In genomic region chr1:60281360-60281932, GRCh38 we compare ENCODE assay signal across 8 cellular contexts.
A peak's percentile ranks its signal among the peaks of the same experiment; 100 is the strongest.
DNase-seq lines count a peak whose midpoint lies in the region; ATAC-seq and TF ChIP-seq lines count a peak whose summit lies in the region.

No MANE protein-coding gene starts in this region.

- no peak for TF ChIP-seq POLR2A in erythroblast (IDR thresholded peaks at IDR 0.05; ENCODE audit: low read length)

- peak; percentile 77 for TF ChIP-seq CTCF in GM13976 (IDR thresholded peaks at IDR 0.05; ENCODE audit: borderline replicate concordance, control extremely low read depth, extremely low read depth, insufficient read depth, missing control alignments)

- in situ Hi-C loops in GM13976 (cut with MboI; ENCODE audit: low sequenced_read_pairs, unreplicated experiment): loop anchor here (25.0 kb wide), 1 partner anchor 481 kb away; no protein-coding TSS in a partner anchor

- peak; percentile 77 for ATAC-seq in HG02798 (IDR thresholded peaks at IDR 0.05; ENCODE audit: poor library complexity, unreplicated experiment)

- DNase-seq in AG08396 (ENCODE audit: low spot score) (peak; percentile 70), GM13976 (ENCODE audit: low spot score) (peak; percentile 37), NCI-H1092 treated with DMSO at 0.1 percent for 48 hours (lab: John Stamatoyannopoulos, UW) (peak; percentile 44), SKM-1 (lab: John Stamatoyannopoulos, UW; ENCODE audit: unreplicated experiment) (peak; percentile 32), erythroblast (lab: John Stamatoyannopoulos, UW) (peak; percentile 38 to 56), mucosa of gallbladder (ENCODE audit: low spot score) (peak; percentile 54), NK-92 (lab: John Stamatoyannopoulos, UW; ENCODE audit: unreplicated experiment) (no peak)
